ENCODE assay signal across 8 cellular contexts in genomic region chr16:56189990-56190902, GRCh38. TPM values are rescaled to one million over a fixed set of nuclear protein-coding genes. Genes with fewer than 3 reads are reported as not detected.
DNase-seq lines count a peak whose midpoint lies in the region; ATAC-seq and TF ChIP-seq lines count a peak whose summit lies in the region.

No MANE protein-coding gene starts in this region.

- H3K27me3 ChIP-seq in BLaER1 treated with 17β-estradiol and CSF1 and Interleukin-3, amounts not matched to agents 10 nM and 100 nM, result peaks cover 75 to 85% (median 83%) of the 10 kb centered on the region in 11 experiments
- H3K27me3 ChIP-seq in Peyer's patch (no peaks in the 10 kb centered on the region), osteoblast (ENCODE audit: insufficient read depth, low read length) (peaks cover 59% of the 10 kb centered on the region), body of pancreas (peaks cover 0 to 34% of the 10 kb centered on the region in 2 donors)

- H3K4me3 ChIP-seq in BLaER1 treated with 17β-estradiol and CSF1 and Interleukin-3, amounts not matched to agents 10 nM and 100 nM, result peak overlapping the region; percentile 59 to 74 (median 67)
- H3K4me3 ChIP-seq in Peyer's patch (peak overlapping the region; percentile 45 to 60 (median 58)), fibroblast of mammary gland (ENCODE audit: control insufficient read depth, low read depth, low read length) (peak overlapping the region; percentile 16), osteoblast (ENCODE audit: insufficient read depth, low read length) (peak overlapping the region; percentile 59), body of pancreas (no peak overlapping the region)

- TF ChIP-seq CTCF in Peyer's patch (IDR thresholded peaks at IDR 0.05) (no peak), fibroblast of mammary gland (conservative IDR thresholded peaks at IDR 0.05; ENCODE audit: control insufficient read depth, insufficient read depth, low read depth, low read length) (no peak), osteoblast (IDR thresholded peaks at IDR 0.05; ENCODE audit: extremely low read depth, low read depth, low read length) (no peak), body of pancreas (IDR thresholded peaks at IDR 0.05) (no peak)

- H3K36me3 ChIP-seq in BLaER1 treated with 17β-estradiol and CSF1 and Interleukin-3, amounts not matched to agents 10 nM and 100 nM, result no peaks in the 10 kb centered on the region
- H3K36me3 ChIP-seq in Peyer's patch (no peaks in the 10 kb centered on the region), osteoblast (ENCODE audit: insufficient read depth, low read length) (no peaks in the 10 kb centered on the region), body of pancreas (replicated peaks in 1 of 2; ENCODE audit: insufficient read depth in 1 of 2, low read depth in 2 of 2) (no peaks in the 10 kb centered on the region)

- DNase-seq in Peyer's patch (no peak), fibroblast of mammary gland (ENCODE audit: low read depth) (no peak), osteoblast (ENCODE audit: insufficient read length, low spot score, missing footprints) (peak; percentile 53), body of pancreas (no peak)

- H4K20me1 ChIP-seq in BLaER1 treated with 17β-estradiol and CSF1 and Interleukin-3, amounts not matched to agents 10 nM and 100 nM, result peaks cover 0 to 34% (median 11%) of the 10 kb centered on the region in 11 experiments; a peak in 13 of 22 replicates
- H4K20me1 ChIP-seq in osteoblast (ENCODE audit: insufficient read depth, low read length), result no peaks in the 10 kb centered on the region

- peak overlapping the region in 6 of 11 experiments; percentile 41 to 69 (median 42); a peak in 7 of 22 replicates for H3K9ac ChIP-seq in BLaER1 treated with 17β-estradiol and CSF1 and Interleukin-3, amounts not matched to agents 10 nM and 100 nM

- no peaks in the 10 kb centered on the region for H3K9me3 ChIP-seq in BLaER1 treated with 17β-estradiol and CSF1 and Interleukin-3, amounts not matched to agents 10 nM and 100 nM (replicated peaks in 1 of 11)
- H3K9me3 ChIP-seq in Peyer's patch (no peaks in the 10 kb centered on the region), osteoblast (ENCODE audit: low read depth, low read length) (no peaks in the 10 kb centered on the region), body of pancreas (no peaks in the 10 kb centered on the region)

- peak overlapping the region; percentile 41 for H2AFZ ChIP-seq in osteoblast (ENCODE audit: low read length)

- 6 to 10% methylated on average over 32 to 35 of the region's 35 CpGs for WGBS in body of pancreas, 2 donors

- intact Hi-C loops in body of pancreas (cut with DNase I), result no loop called here

- TF ChIP-seq POLR2A in Peyer's patch (IDR thresholded peaks at IDR 0.05) (no peak), body of pancreas (IDR thresholded peaks at IDR 0.05) (no peak)

- no peak overlapping the region for H3K27ac ChIP-seq in BLaER1 treated with 17β-estradiol and CSF1 and Interleukin-3, amounts not matched to agents 10 nM and 100 nM
- H3K27ac ChIP-seq in Peyer's patch, result peak overlapping the region; percentile 72 to 90 (median 74)
- H3K27ac ChIP-seq in osteoblast (ENCODE audit: low read depth, low read length), result no peak overlapping the region
- H3K27ac ChIP-seq in body of pancreas, result peak overlapping the region in 1 of 4 donors; percentile 46

- peak overlapping the region; percentile 86 to 96 (median 91) for H3K4me2 ChIP-seq in BLaER1 treated with 17β-estradiol and CSF1 and Interleukin-3, amounts not matched to agents 10 nM and 100 nM
- peak overlapping the region; percentile 64 for H3K4me2 ChIP-seq in osteoblast (ENCODE audit: insufficient read depth, low read length)

- H3K4me1 ChIP-seq in BLaER1 treated with 17β-estradiol and CSF1 and Interleukin-3, amounts not matched to agents 10 nM and 100 nM, result peaks cover 13 to 23% (median 18%) of the 10 kb centered on the region in 10 experiments; a peak in 19 of 20 replicates
- peaks cover 0 to 24% (median 14%) of the 10 kb centered on the region in 4 donors for H3K4me1 ChIP-seq in Peyer's patch
- no peaks in the 10 kb centered on the region for H3K4me1 ChIP-seq in osteoblast (ENCODE audit: insufficient read depth, low read length)
- peaks cover 27% of the 10 kb centered on the region for H3K4me1 ChIP-seq in body of pancreas

- no peaks in the 10 kb centered on the region for H3K79me2 ChIP-seq in osteoblast (ENCODE audit: insufficient read depth, low read length)

- ATAC-seq in GM21786 (IDR thresholded peaks at IDR 0.05; ENCODE audit: unreplicated experiment) (no peak), body of pancreas (no peak), GM21576 (IDR thresholded peaks at IDR 0.05; ENCODE audit: unreplicated experiment) (no peak), HG03039 (IDR thresholded peaks at IDR 0.05; ENCODE audit: unreplicated experiment) (no peak)

RNA-seq across cellular contexts. Expression of gene GNAO1, which starts 1.0 kb away (rescaled TPM):
- total RNA-seq in Peyer's patch (10 to 100 TPM in 1 of 4 donors, 1 to 10 TPM in 3; 6.3 to 39.6 (median 7.3) TPM), osteoblast (under 0.01 TPM in 1 of 2 replicates, not detected in the other), body of pancreas (1 to 10 TPM; 1.6 to 3.0 TPM)

Comparison
In these comparisons a context has a peak if more than half of its experiments do, and no peak if none do; other contexts are left out.
1. H3K27ac ChIP-seq: peak in Peyer's patch (4 of 4); none in BLaER1 treated with 17β-estradiol and CSF1 and Interleukin-3, amounts not matched to agents 10 nM and 100 nM (0 of 11) and osteoblast (single experiment).
2. H3K4me3 ChIP-seq: peak in BLaER1 treated with 17β-estradiol and CSF1 and Interleukin-3, amounts not matched to agents 10 nM and 100 nM (10 of 10), Peyer's patch (4 of 4), fibroblast of mammary gland (single experiment) and osteoblast (single experiment); none in body of pancreas (0 of 2).